Comparison of ENCODE assay signal across 1 cellular context in genomic region chr6:45432944-45433343, GRCh38.
TF ChIP-seq lines count a peak whose summit lies in the region.

No MANE protein-coding gene starts in this region.

TF ChIP-seq in SK-N-SH, 30 proteins besides CTCF, POLR2A, EP300 and RAD21 (continued from another document):
- no peak for TF ChIP-seq EZH2phosphoT487 (IDR thresholded peaks at IDR 0.05; ENCODE audit: borderline replicate concordance, low read depth)
- no peak for TF ChIP-seq ELF1 (IDR thresholded peaks at IDR 0.05)
- TF ChIP-seq NFIC (IDR thresholded peaks at IDR 0.05; ENCODE audit: borderline replicate concordance) = peak; percentile 86
- TF ChIP-seq SMC3 (IDR thresholded peaks at IDR 0.05; ENCODE audit: low read depth, low read length) = no peak
- no peak for TF ChIP-seq CHD2 (IDR thresholded peaks at IDR 0.05; ENCODE audit: low read length, partially characterized antibody)
- TF ChIP-seq JUND (IDR thresholded peaks at IDR 0.05) = peak; percentile 46
- TF ChIP-seq PBX3 (IDR thresholded peaks at IDR 0.05) = peak; percentile 87
- no peak for TF ChIP-seq RCOR1 (IDR thresholded peaks at IDR 0.05; ENCODE audit: low read length)
- no peak for TF ChIP-seq MAX (IDR thresholded peaks at IDR 0.05; ENCODE audit: low read depth)
- TF ChIP-seq, protein P1, sequence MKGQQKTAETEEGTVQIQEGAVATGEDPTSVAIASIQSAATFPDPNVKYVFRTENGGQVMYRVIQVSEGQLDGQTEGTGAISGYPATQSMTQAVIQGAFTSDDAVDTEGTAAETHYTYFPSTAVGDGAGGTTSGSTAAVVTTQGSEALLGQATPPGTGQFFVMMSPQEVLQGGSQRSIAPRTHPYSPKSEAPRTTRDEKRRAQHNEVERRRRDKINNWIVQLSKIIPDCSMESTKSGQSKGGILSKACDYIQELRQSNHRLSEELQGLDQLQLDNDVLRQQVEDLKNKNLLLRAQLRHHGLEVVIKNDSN (IDR thresholded peaks at IDR 0.05; ENCODE audit: borderline replicate concordance, low read depth) = no peak
- no peak for TF ChIP-seq MEF2A (IDR thresholded peaks at IDR 0.05; ENCODE audit: borderline replicate concordance, low read depth)
- no peak for TF ChIP-seq TAF1 (IDR thresholded peaks at IDR 0.05; ENCODE audit: borderline replicate concordance, low read depth, low read length)
- TF ChIP-seq FOXJ3 (CRISPR knock-in tag; IDR thresholded peaks at IDR 0.05) = no peak
- TF ChIP-seq FOXM1 (IDR thresholded peaks at IDR 0.05; ENCODE audit: low read depth) = no peak
- no peak for TF ChIP-seq SIN3A (IDR thresholded peaks at IDR 0.05; ENCODE audit: borderline replicate concordance, low read depth, low read length)
- TF ChIP-seq ZBTB33 (IDR thresholded peaks at IDR 0.05; ENCODE audit: borderline replicate concordance, low read depth) = no peak
- TF ChIP-seq GABPA (IDR thresholded peaks at IDR 0.05; ENCODE audit: low read depth) = no peak
- TF ChIP-seq TEAD4 (IDR thresholded peaks at IDR 0.05; ENCODE audit: borderline replicate concordance, insufficient read depth) = no peak
- peak; percentile 8; the same call in 1 of the 2 replicates for TF ChIP-seq RXRA (IDR thresholded peaks at IDR 0.05; ENCODE audit: borderline replicate concordance, low read depth)
